In genomic region chr1:116756092-116756491, GRCh38 we compare ENCODE assay signal across 3 cellular contexts. TPM values are rescaled to one million over a fixed set of nuclear protein-coding genes. Genes with fewer than 3 reads are reported as not detected.
"Had no signal": no experiment of that assay in that cellular context is flagged by ENCODE, and none has a peak within 500 bp of the region (broad histone marks: within the 10 kb centered on the region; RNA-seq: fewer than 3 reads in every experiment).

No MANE protein-coding gene starts in this region.

RNA-seq across cellular contexts. Expression of gene CD2, which starts 1.9 kb away (rescaled TPM):
- total RNA-seq: neural crest cell, osteocyte, pulmonary artery endothelial cell had no signal
